ENCODE assay signal across 11 cellular contexts in the genomic region with DNA sequence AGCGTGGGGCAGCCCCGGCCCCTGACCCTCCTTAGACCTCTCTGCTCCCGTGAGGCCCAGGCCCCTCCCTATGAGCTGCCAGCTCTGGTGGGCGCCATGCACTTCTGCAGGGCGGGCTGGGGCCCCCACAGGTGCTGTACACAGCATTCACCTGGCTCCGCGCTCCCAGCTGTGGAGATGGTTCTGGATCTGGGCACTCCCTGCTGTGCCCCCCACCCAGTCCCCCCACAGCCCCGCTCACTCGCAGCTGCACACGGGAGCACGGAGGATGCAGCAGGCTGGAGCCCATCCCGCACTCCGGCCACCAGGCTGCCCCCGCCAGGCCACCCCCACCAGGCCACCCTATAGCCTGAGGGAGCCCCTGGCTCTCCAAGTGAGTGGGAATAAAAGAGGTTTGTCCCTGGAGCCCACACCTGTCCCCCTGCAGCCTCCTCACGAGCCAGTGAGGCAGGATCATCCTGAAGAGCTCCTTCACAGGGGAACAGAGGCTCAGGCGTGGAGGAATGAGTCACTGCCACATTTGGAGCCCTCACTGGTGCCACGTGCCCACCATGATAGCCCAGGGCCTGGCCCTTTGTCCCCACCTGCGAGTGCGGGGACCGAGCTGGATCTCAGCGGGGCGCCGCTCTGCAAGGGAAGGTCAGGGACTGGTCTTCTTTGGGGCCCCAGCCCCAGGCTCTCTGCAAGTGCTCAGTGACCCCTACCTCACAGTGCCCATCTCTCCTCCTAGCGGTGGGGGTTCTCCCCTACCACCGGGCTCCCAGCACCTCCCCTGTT. TPM values are rescaled to one million over a fixed set of nuclear protein-coding genes. Genes with fewer than 3 reads are reported as not detected.
DNase-seq lines count a peak whose midpoint lies in the region; ATAC-seq and TF ChIP-seq lines count a peak whose summit lies in the region.
"Had no signal": no experiment of that assay in that cellular context is flagged by ENCODE, and none has a peak within 500 bp of the region (broad histone marks: within the 10 kb centered on the region; RNA-seq: fewer than 3 reads in every experiment).

No MANE protein-coding gene starts in this region.

- H3K9me3 ChIP-seq in Panc1 (ENCODE audit: control insufficient read depth, insufficient read depth, low read depth, low read length) (no peaks in the 10 kb centered on the region), right cardiac atrium (ENCODE audit: control insufficient read depth, low read length) (no peaks in the 10 kb centered on the region), skeletal muscle tissue (ENCODE audit: control insufficient read depth in 3 of 3, low read length in 3 of 3) (no peaks in the 10 kb centered on the region)

- CTCF ChIA-PET in Panc1 (lab: Charles Lee) = interaction anchor here (0.7 to 1.2 kb wide), 2 partner anchors 26 to 54 kb away, joined by 4 to 9 read pairs; partner anchors contain the start of gene SIVA1

- H3K9me3 Mint-ChIP-seq in activated T-cell treated with anti-CD3 and anti-CD28 coated beads, Interleukin-2, amount 50 U/mL, for 72 hours = no peaks in the 10 kb centered on the region

- no peaks in the 10 kb centered on the region for H3K36me3 Mint-ChIP-seq in activated T-cell treated with anti-CD3 and anti-CD28 coated beads, Interleukin-2, amount 50 U/mL, for 72 hours (ENCODE audit: insufficient read depth in 2 of 2)

- no TSS peak for BruUV-seq in Panc1 (replicated peaks; lab: Mats Ljungman, UMichigan)

- H3K4me3 ChIP-seq in Panc1 (ENCODE audit: low read depth in 2 of 2, low read length in 2 of 2) (no peak overlapping the region; a peak in 1 of 4 replicates), right cardiac atrium (ENCODE audit: low read length) (no peak overlapping the region), skeletal muscle tissue (ENCODE audit: low read length in 3 of 3) (peak overlapping the region; percentile 71 to 83 (median 82))

- TF ChIP-seq CTCF in Panc1 (IDR thresholded peaks at IDR 0.05) = peak; percentile 18

- H3K36me3 ChIP-seq in Panc1 (ENCODE audit: control insufficient read depth, insufficient read depth, low read length) = no peaks in the 10 kb centered on the region
- H3K36me3 ChIP-seq in skeletal muscle tissue (ENCODE audit: control insufficient read depth in 3 of 3, insufficient read depth in 3 of 3, low read length in 3 of 3) = peaks cover 0 to 7% (median 0%) of the 10 kb centered on the region in 3 donors

- no peaks in the 10 kb centered on the region for H3K27me3 Mint-ChIP-seq in activated T-cell treated with anti-CD3 and anti-CD28 coated beads, Interleukin-2, amount 50 U/mL, for 72 hours (ENCODE audit: low read depth)

- peak overlapping the region; percentile 91 to 98 (median 92) for H3K9ac ChIP-seq in skeletal muscle tissue (ENCODE audit: low read depth in 1 of 3, low read length in 3 of 3)

- peaks cover 33% of the 10 kb centered on the region for H3K4me1 ChIP-seq in Panc1 (ENCODE audit: control insufficient read depth, insufficient read depth, low read length)
- no peaks in the 10 kb centered on the region for H3K4me1 ChIP-seq in right cardiac atrium (ENCODE audit: control insufficient read depth, insufficient read depth, low read length)
- H3K4me1 ChIP-seq in skeletal muscle tissue (ENCODE audit: control insufficient read depth in 3 of 3, insufficient read depth in 3 of 3, low read length in 3 of 3) = peaks cover 81 to 88% (median 84%) of the 10 kb centered on the region in 3 donors

- H3K27me3 ChIP-seq in Panc1 (ENCODE audit: control insufficient read depth, insufficient read depth, low read length) (no peaks in the 10 kb centered on the region), right cardiac atrium (ENCODE audit: control insufficient read depth, insufficient read depth) (no peaks in the 10 kb centered on the region), skeletal muscle tissue (ENCODE audit: control insufficient read depth in 3 of 3, insufficient read depth in 3 of 3, low read length in 3 of 3) (no peaks in the 10 kb centered on the region)

- H3K27ac Mint-ChIP-seq in activated T-cell treated with anti-CD3 and anti-CD28 coated beads, Interleukin-2, amount 50 U/mL, for 72 hours = no peak overlapping the region

- H3K4me1 Mint-ChIP-seq in activated T-cell treated with anti-CD3 and anti-CD28 coated beads, Interleukin-2, amount 50 U/mL, for 72 hours (ENCODE audit: low read depth) = no peaks in the 10 kb centered on the region

- peak overlapping the region; percentile 45 to 49 for H3K4me3 Mint-ChIP-seq in activated T-cell treated with anti-CD3 and anti-CD28 coated beads, Interleukin-2, amount 50 U/mL, for 72 hours

- intact Hi-C loops in Panc1 (cut with micrococcal nuclease; ENCODE audit: unreplicated experiment) = no loop called here
- intact Hi-C loops in right cardiac atrium (cut with DNase I) = no loop called here

- DNase-seq in activated T-cell treated with anti-CD3 and anti-CD28 coated beads, Interleukin-2, amount 50 U/mL, for 72 hours = no peak
- no peak for DNase-seq in activated T-cell treated with anti-CD3 and anti-CD28 coated beads, Interleukin-2, amount 50 U/mL, for 1 hour
- DNase-seq in Panc1 (ENCODE audit: low read depth, low spot score) (no peak), right cardiac atrium (no peak)
- no peak for DNase-seq in activated CD8-positive, alpha-beta memory T cell treated with anti-CD3 and anti-CD28 coated beads for 24 hours
- DNase-seq: kidney, MV-4-11 had no signal

- in situ Hi-C loops in Panc1 (cut with HindIII; ENCODE audit: low pct_unique_long_range_greater_than_20kb, low sequenced_read_pairs) = no loop called here

- 68% methylated on average over 25 of the region's 25 CpGs for WGBS in right cardiac atrium

- ATAC-seq in activated T-cell treated with anti-CD3 and anti-CD28 coated beads, Interleukin-2, amount 50 U/mL, for 72 hours (replicated peaks in 1 of 2) = no peak
- ATAC-seq in Panc1 (no peak), right cardiac atrium (no peak), HG02852 (IDR thresholded peaks at IDR 0.05; ENCODE audit: unreplicated experiment) (no peak), HG02763 (IDR thresholded peaks at IDR 0.05; ENCODE audit: unreplicated experiment) (no peak)
- ATAC-seq: activated CD4-positive, CD25-positive, alpha-beta regulatory T cell treated with anti-CD3 and anti-CD28 coated beads, Interleukin-2, amount 50 U/mL, for 24 hours had no signal

- H3K27ac ChIP-seq in Panc1 (ENCODE audit: low read length) (no peak overlapping the region), right cardiac atrium (ENCODE audit: low read length) (peak overlapping the region; percentile 89), skeletal muscle tissue (ENCODE audit: low read depth, low read length) (peak overlapping the region; percentile 98)

- POLR2A ChIA-PET in Panc1 (lab: Charles Lee) = no interaction called here

RNA-seq across cellular contexts. Expression of gene ADSS1, which starts 1.9 kb away (rescaled TPM):
- 1 to 10 TPM; 4.6 to 6.1 TPM for total RNA-seq in activated T-cell treated with anti-CD3 and anti-CD28 coated beads, Interleukin-2, amount 50 U/mL, for 72 hours
- 9.4 TPM for total RNA-seq in Panc1 (2021; ENCODE audit: unreplicated experiment)
- 15.6 TPM for polyA plus RNA-seq in Panc1 (2012; ENCODE audit: insufficient read length)
- 100 to 1,000 TPM; 156 to 212 (median 188) TPM for total RNA-seq in right cardiac atrium
- 217 TPM for polyA plus RNA-seq in right cardiac atrium
- total RNA-seq in skeletal muscle tissue = 89.8 TPM

RNA-seq across cellular contexts. Expression of gene SIVA1, which starts 27.0 kb away (rescaled TPM):
- total RNA-seq in activated T-cell treated with anti-CD3 and anti-CD28 coated beads, Interleukin-2, amount 50 U/mL, for 72 hours = 10 to 100 TPM; 72.9 TPM
- 100 TPM for total RNA-seq in Panc1 (2021; ENCODE audit: unreplicated experiment)
- 184 TPM for polyA plus RNA-seq in Panc1 (2012; ENCODE audit: insufficient read length)
- 10 to 100 TPM; 74.6 to 88.5 (median 85.1) TPM for total RNA-seq in right cardiac atrium
- polyA plus RNA-seq in right cardiac atrium = 201 TPM
- total RNA-seq in skeletal muscle tissue = 51.7 TPM

RNA-seq across cellular contexts. Expression of gene INF2, which starts 36.5 kb away (rescaled TPM):
- total RNA-seq in activated T-cell treated with anti-CD3 and anti-CD28 coated beads, Interleukin-2, amount 50 U/mL, for 72 hours = 10 to 100 TPM; 37.6 to 38.8 TPM
- 195 TPM for total RNA-seq in Panc1 (2021; ENCODE audit: unreplicated experiment)
- 179 TPM for polyA plus RNA-seq in Panc1 (2012; ENCODE audit: insufficient read length)
- 10 to 100 TPM; 36.2 to 46.4 (median 42.3) TPM for total RNA-seq in right cardiac atrium
- 36.6 TPM for polyA plus RNA-seq in right cardiac atrium
- total RNA-seq in skeletal muscle tissue = 14.6 TPM

Comparison
In these comparisons a context has a peak if more than half of its experiments do, and no peak if none do; other contexts are left out.
1. H3K4me3 ChIP-seq: peak in skeletal muscle tissue (3 of 3); none in Panc1 (0 of 2) and right cardiac atrium (single experiment).